In genomic region chr4:56104188-56104587, GRCh38 we compare ENCODE assay signal across 1 cellular context.
TF ChIP-seq lines count a peak whose summit lies in the region.

No MANE protein-coding gene starts in this region.

TF ChIP-seq in HepG2, 621 proteins besides CTCF, POLR2A, EP300 and RAD21 (continued from another document and continues in another):
- no peak for TF ChIP-seq ZUFSP (CRISPR knock-in tag; IDR thresholded peaks at IDR 0.05; ENCODE audit: borderline replicate concordance)
- TF ChIP-seq ZSCAN25 (CRISPR knock-in tag; IDR thresholded peaks at IDR 0.05) = no peak
- no peak for TF ChIP-seq ZFX (CRISPR knock-in tag; IDR thresholded peaks at IDR 0.05; ENCODE audit: low read depth)
- no peak for TF ChIP-seq MYNN (CRISPR knock-in tag; IDR thresholded peaks at IDR 0.05; ENCODE audit: low read depth)
- no peak for TF ChIP-seq ZNF318 (CRISPR knock-in tag; IDR thresholded peaks at IDR 0.05)
- TF ChIP-seq HCFC1 (IDR thresholded peaks at IDR 0.05; ENCODE audit: low read depth, low read length) = no peak
- 0 out of 2 replicates have a peak, but pooled peaks have one; percentile 38 for TF ChIP-seq ZNF331 (CRISPR knock-in tag; IDR thresholded peaks at IDR 0.05)
- no peak for TF ChIP-seq POLR2AphosphoS2 (IDR thresholded peaks at IDR 0.05; ENCODE audit: low read depth, low read length)
- TF ChIP-seq CAMTA2 (CRISPR knock-in tag; IDR thresholded peaks at IDR 0.05; ENCODE audit: borderline replicate concordance) = no peak
- TF ChIP-seq LBX2 (CRISPR knock-in tag; IDR thresholded peaks at IDR 0.05; ENCODE audit: borderline replicate concordance) = no peak
- TF ChIP-seq STAG1 (CRISPR knock-in tag; IDR thresholded peaks at IDR 0.05) = no peak
- TF ChIP-seq SP140L (CRISPR knock-in tag; IDR thresholded peaks at IDR 0.05; ENCODE audit: borderline replicate concordance) = no peak
- TF ChIP-seq IKZF1 (IDR thresholded peaks at IDR 0.05) = no peak
- no peak for TF ChIP-seq ZNF724P (CRISPR knock-in tag; IDR thresholded peaks at IDR 0.05; ENCODE audit: borderline replicate concordance)
- no peak for TF ChIP-seq SOX13 (IDR thresholded peaks at IDR 0.05)
- peak in 1 of 2 experiments; percentile 47; a peak in 1 of 4 replicates for TF ChIP-seq SOX13 (CRISPR knock-in tag; conservative IDR thresholded peaks at IDR 0.05 in 1 of 2, IDR thresholded peaks at IDR 0.05 in 1 of 2)
- no peak for TF ChIP-seq CHD4 (IDR thresholded peaks at IDR 0.05; ENCODE audit: borderline replicate concordance, low read length)
- peak; percentile 83; the same call in 1 of the 2 replicates for TF ChIP-seq NCOR1 (IDR thresholded peaks at IDR 0.05; ENCODE audit: borderline replicate concordance, low read length)
- TF ChIP-seq RFX3 (CRISPR knock-in tag; IDR thresholded peaks at IDR 0.05) = no peak
- no peak for TF ChIP-seq ZNF629 (CRISPR knock-in tag; conservative IDR thresholded peaks at IDR 0.05)
- no peak for TF ChIP-seq SMAD3 (CRISPR knock-in tag; IDR thresholded peaks at IDR 0.05)
- TF ChIP-seq KLF9 (CRISPR knock-in tag; IDR thresholded peaks at IDR 0.05; ENCODE audit: low read depth) = no peak
- TF ChIP-seq ARID4A (CRISPR knock-in tag; IDR thresholded peaks at IDR 0.05; ENCODE audit: borderline replicate concordance) = peak; percentile 27; the same call in 1 of the 2 replicates
- no peak for TF ChIP-seq ZNF780A (CRISPR knock-in tag; IDR thresholded peaks at IDR 0.05)
- TF ChIP-seq SUZ12 (IDR thresholded peaks at IDR 0.05; ENCODE audit: low read depth, low read length) = no peak
- TF ChIP-seq ZNF589 (CRISPR knock-in tag; conservative IDR thresholded peaks at IDR 0.05) = no peak
- TF ChIP-seq ZBTB44 (CRISPR knock-in tag; IDR thresholded peaks at IDR 0.05) = no peak
- TF ChIP-seq FUBP1 (CRISPR knock-in tag; IDR thresholded peaks at IDR 0.05; ENCODE audit: borderline replicate concordance) = no peak
- TF ChIP-seq IRX3 (CRISPR knock-in tag; IDR thresholded peaks at IDR 0.05; ENCODE audit: borderline replicate concordance, low read depth) = no peak
- TF ChIP-seq ZMAT3 (CRISPR knock-in tag; conservative IDR thresholded peaks at IDR 0.05) = no peak
- TF ChIP-seq NR0B2 (CRISPR knock-in tag; IDR thresholded peaks at IDR 0.05) = no peak
- no peak for TF ChIP-seq ZNF75D (CRISPR knock-in tag; IDR thresholded peaks at IDR 0.05; ENCODE audit: borderline replicate concordance)
- TF ChIP-seq GATAD1 (CRISPR knock-in tag; IDR thresholded peaks at IDR 0.05) = no peak
- TF ChIP-seq SALL1 (CRISPR knock-in tag; IDR thresholded peaks at IDR 0.05) = peak; percentile 82
- TF ChIP-seq MIER3 (CRISPR knock-in tag; IDR thresholded peaks at IDR 0.05; ENCODE audit: borderline replicate concordance) = no peak
- TF ChIP-seq TBX3 (IDR thresholded peaks at IDR 0.05; ENCODE audit: borderline replicate concordance) = peak; percentile 64; the same call in 1 of the 2 replicates
- TF ChIP-seq DMTF1 (CRISPR knock-in tag; IDR thresholded peaks at IDR 0.05) = no peak
- no peak for TF ChIP-seq SNAPC5 (CRISPR knock-in tag; IDR thresholded peaks at IDR 0.05; ENCODE audit: borderline replicate concordance)
- TF ChIP-seq KDM3A (CRISPR knock-in tag; IDR thresholded peaks at IDR 0.05; ENCODE audit: low read depth) = no peak
- no peak for TF ChIP-seq ZNF792 (CRISPR knock-in tag; IDR thresholded peaks at IDR 0.05)
- TF ChIP-seq FOXA3 (CRISPR knock-in tag; IDR thresholded peaks at IDR 0.05) = no peak
- no peak for TF ChIP-seq ZFP41 (CRISPR knock-in tag; IDR thresholded peaks at IDR 0.05; ENCODE audit: borderline replicate concordance)
- no peak for TF ChIP-seq HNRNPUL1 (IDR thresholded peaks at IDR 0.05; ENCODE audit: low read depth, low read length)
